ENCODE assay signal across 10 cellular contexts in the genomic region with DNA sequence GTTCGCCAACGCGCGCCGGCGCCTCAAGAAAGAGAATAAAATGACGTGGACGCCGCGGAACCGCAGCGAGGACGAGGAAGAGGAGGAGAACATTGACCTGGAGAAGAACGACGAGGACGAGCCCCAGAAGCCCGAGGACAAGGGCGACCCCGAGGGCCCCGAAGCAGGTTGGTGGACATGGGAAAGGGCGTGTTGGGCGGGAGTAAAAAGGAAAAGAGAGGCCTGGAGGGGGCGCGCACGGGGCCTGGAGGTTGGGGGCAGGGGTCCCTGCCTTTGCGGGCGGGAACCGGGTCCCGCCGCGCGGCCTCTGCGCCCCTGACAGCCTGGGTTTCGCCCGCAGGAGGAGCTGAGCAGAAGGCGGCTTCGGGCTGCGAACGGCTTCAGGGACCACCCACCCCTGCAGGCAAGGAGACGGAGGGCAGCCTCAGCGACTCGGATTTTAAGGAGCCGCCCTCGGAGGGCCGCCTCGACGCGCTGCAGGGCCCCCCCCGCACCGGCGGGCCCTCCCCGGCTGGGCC. TPM values are rescaled to one million over a fixed set of nuclear protein-coding genes. Genes with fewer than 3 reads are reported as not detected.
DNase-seq lines count a peak whose midpoint lies in the region; ATAC-seq, FAIRE-seq and TF ChIP-seq lines count a peak whose summit lies in the region.
"Had no signal": no experiment of that assay in that cellular context is flagged by ENCODE, and none has a peak within 500 bp of the region (broad histone marks: within the 10 kb centered on the region; RNA-seq: fewer than 3 reads in every experiment).

No MANE protein-coding gene starts in this region.

- no peaks in the 10 kb centered on the region for H3K36me3 ChIP-seq in CD4-positive, CD25-positive, alpha-beta regulatory T cell (ENCODE audit: control insufficient read depth, insufficient read depth, low read length)
- no peaks in the 10 kb centered on the region for H3K36me3 ChIP-seq in HUES48 (ENCODE audit: control insufficient read depth, insufficient read depth, low read length)
- no peaks in the 10 kb centered on the region for H3K36me3 ChIP-seq in neural progenitor cell

- H3K4me3 ChIP-seq in CD4-positive, CD25-positive, alpha-beta regulatory T cell (ENCODE audit: low read depth, low read length) = no peak overlapping the region
- H3K4me3 ChIP-seq in HUES48 (ENCODE audit: low read depth, low read length) (peak overlapping the region; percentile 67; the same call in 1 of the 2 replicates), epithelial cell of esophagus (ENCODE audit: low read length) (peak overlapping the region; percentile 91), neural progenitor cell (peak overlapping the region; percentile 79)

- no peak for FAIRE-seq in RCC 7860 (lab: Jason Lieb, UNC)

- peaks cover 0 to 15% (median 0%) of the 10 kb centered on the region in 7 donors for H3K9me3 Mint-ChIP-seq in CD4-positive, CD25-positive, alpha-beta regulatory T cell
- H3K9me3 Mint-ChIP-seq in neural progenitor cell = no peaks in the 10 kb centered on the region

- no peaks in the 10 kb centered on the region for H3K36me3 Mint-ChIP-seq in CD4-positive, CD25-positive, alpha-beta regulatory T cell
- peaks cover 12% of the 10 kb centered on the region for H3K36me3 Mint-ChIP-seq in neural progenitor cell

- no peaks in the 10 kb centered on the region for H3K9me3 ChIP-seq in CD4-positive, CD25-positive, alpha-beta regulatory T cell (ENCODE audit: control insufficient read depth in 2 of 2, low read length in 2 of 2)
- H3K9me3 ChIP-seq in HUES48 (ENCODE audit: control insufficient read depth, insufficient read depth, low read length) = no peaks in the 10 kb centered on the region
- H3K9me3 ChIP-seq in neural progenitor cell (ENCODE audit: low read depth) = no peaks in the 10 kb centered on the region

- TF ChIP-seq CTCF in epithelial cell of esophagus (IDR thresholded peaks at IDR 0.05; ENCODE audit: insufficient read depth, low read depth, low read length, missing control alignments) = no peak
- peak; percentile 50 for TF ChIP-seq CTCF in neural progenitor cell (IDR thresholded peaks at IDR 0.05)

- peaks cover 8% of the 10 kb centered on the region for H3K79me2 ChIP-seq in neural progenitor cell (ENCODE audit: low read depth)

- peak overlapping the region; percentile 36 to 61 (median 48) for H3K4me3 Mint-ChIP-seq in CD4-positive, CD25-positive, alpha-beta regulatory T cell
- peak overlapping the region; percentile 94 for H3K4me3 Mint-ChIP-seq in neural progenitor cell

- H3K27ac Mint-ChIP-seq in CD4-positive, CD25-positive, alpha-beta regulatory T cell = no peak overlapping the region
- peak overlapping the region; percentile 88 for H3K27ac Mint-ChIP-seq in neural progenitor cell

- H3K4me2 ChIP-seq in neural progenitor cell = peak overlapping the region; percentile 96

- peaks cover 22% of the 10 kb centered on the region for H3K27me3 ChIP-seq in CD4-positive, CD25-positive, alpha-beta regulatory T cell (ENCODE audit: control insufficient read depth, insufficient read depth, low read length)
- peaks cover 78% of the 10 kb centered on the region for H3K27me3 ChIP-seq in HUES48 (ENCODE audit: control insufficient read depth, insufficient read depth, low read length)
- H3K27me3 ChIP-seq in neural progenitor cell = peaks cover 67% of the 10 kb centered on the region

- peaks cover 44% of the 10 kb centered on the region for H4K20me1 ChIP-seq in neural progenitor cell (ENCODE audit: low read depth)

- peaks cover 51% of the 10 kb centered on the region for H3K4me1 ChIP-seq in CD4-positive, CD25-positive, alpha-beta regulatory T cell (ENCODE audit: control insufficient read depth, insufficient read depth, low read length, poor library complexity, severe bottlenecking)
- peaks cover 23% of the 10 kb centered on the region for H3K4me1 ChIP-seq in HUES48 (ENCODE audit: control insufficient read depth, insufficient read depth, low read length)
- H3K4me1 ChIP-seq in neural progenitor cell = peaks cover 18% of the 10 kb centered on the region

- ATAC-seq in CD4-positive, CD25-positive, alpha-beta regulatory T cell (ENCODE audit: low read depth in 2 of 2) = no peak
- ATAC-seq in HG03039 (IDR thresholded peaks at IDR 0.05; ENCODE audit: unreplicated experiment) (no peak), HG02571 (IDR thresholded peaks at IDR 0.05; ENCODE audit: unreplicated experiment) (no peak)
- ATAC-seq: activated CD4-positive, CD25-positive, alpha-beta regulatory T cell treated with anti-CD3 and anti-CD28 coated beads, Interleukin-2, amount 50 U/mL, for 24 hours had no signal

- no peak overlapping the region for H3K27ac ChIP-seq in CD4-positive, CD25-positive, alpha-beta regulatory T cell (ENCODE audit: insufficient read depth, low read length, poor library complexity, severe bottlenecking)
- H3K27ac ChIP-seq in HUES48 (ENCODE audit: low read depth, low read length) = no peak overlapping the region
- H3K27ac ChIP-seq in neural progenitor cell = no peak overlapping the region

- no peak overlapping the region for H3K9ac ChIP-seq in HUES48 (ENCODE audit: low read depth, low read length)
- no peak overlapping the region for H3K9ac ChIP-seq in neural progenitor cell

- peaks cover 5 to 45% (median 13%) of the 10 kb centered on the region in 4 donors for H3K4me1 Mint-ChIP-seq in CD4-positive, CD25-positive, alpha-beta regulatory T cell
- peaks cover 40% of the 10 kb centered on the region for H3K4me1 Mint-ChIP-seq in neural progenitor cell

- H2AFZ ChIP-seq in neural progenitor cell (replicated peaks) = no peak overlapping the region

- H3F3A ChIP-seq in neural progenitor cell (ENCODE audit: low read depth) = peaks cover 66% of the 10 kb centered on the region

- no peak for DNase-seq in CD4-positive, CD25-positive, alpha-beta regulatory T cell
- DNase-seq in epithelial cell of esophagus (ENCODE audit: low read depth) = peak; percentile 42
- DNase-seq in neural progenitor cell (ENCODE audit: low spot score) = peak; percentile 70
- no peak for DNase-seq in COR-L47 (lab: John Stamatoyannopoulos, UW)
- DNase-seq in RCC 7860 (ENCODE audit: low spot score) = no peak
- DNase-seq: NCI-H774 had no signal

- H3K27me3 Mint-ChIP-seq in CD4-positive, CD25-positive, alpha-beta regulatory T cell = peaks cover 82% of the 10 kb centered on the region
- peaks cover 44% of the 10 kb centered on the region for H3K27me3 Mint-ChIP-seq in neural progenitor cell (ENCODE audit: insufficient read depth, low read depth)

RNA-seq across cellular contexts. Expression of a gene that starts 2.1 kb away (rescaled TPM):
- total RNA-seq in CD4-positive, CD25-positive, alpha-beta regulatory T cell = 0.15 TPM
- polyA plus RNA-seq in CD4-positive, CD25-positive, alpha-beta regulatory T cell = not detected
- total RNA-seq in neural progenitor cell (ENCODE audit: low replicate concordance) = 1.0 and 1.6 TPM in 2 replicates

Comparison
In these comparisons a context has a peak if more than half of its experiments do, and no peak if none do; other contexts are left out.
1. DNase-seq: peak in epithelial cell of esophagus (single experiment) and neural progenitor cell (single experiment); none in CD4-positive, CD25-positive, alpha-beta regulatory T cell (0 of 3), COR-L47 (single experiment) and RCC 7860 (single experiment).